1 cellular context compared by ENCODE assay signal in genomic region chr3:59775781-59776270, GRCh38.
TF ChIP-seq lines count a peak whose summit lies in the region.

No MANE protein-coding gene starts in this region.

TF ChIP-seq in SK-N-SH treated with all-trans-retinoic acid at 6 μM for 48 hours, 23 proteins besides CTCF, POLR2A, EP300 and RAD21 (continued from another document):
- TF ChIP-seq TSHZ2 (CRISPR knock-in tag; IDR thresholded peaks at IDR 0.05) (no peak), CSDC2 (CRISPR knock-in tag; IDR thresholded peaks at IDR 0.05) (no peak), ZC3H10 (CRISPR knock-in tag; IDR thresholded peaks at IDR 0.05) (no peak), RARB (CRISPR knock-in tag; IDR thresholded peaks at IDR 0.05) (no peak), ZNF8 (CRISPR knock-in tag; IDR thresholded peaks at IDR 0.05) (no peak)
TF ChIP-seq in SK-N-SH treated with all-trans-retinoic acid at 6 μM for 48 hours: peak in this region for 0.
